ENCODE assay signal across 2 cellular contexts in the genomic region with DNA sequence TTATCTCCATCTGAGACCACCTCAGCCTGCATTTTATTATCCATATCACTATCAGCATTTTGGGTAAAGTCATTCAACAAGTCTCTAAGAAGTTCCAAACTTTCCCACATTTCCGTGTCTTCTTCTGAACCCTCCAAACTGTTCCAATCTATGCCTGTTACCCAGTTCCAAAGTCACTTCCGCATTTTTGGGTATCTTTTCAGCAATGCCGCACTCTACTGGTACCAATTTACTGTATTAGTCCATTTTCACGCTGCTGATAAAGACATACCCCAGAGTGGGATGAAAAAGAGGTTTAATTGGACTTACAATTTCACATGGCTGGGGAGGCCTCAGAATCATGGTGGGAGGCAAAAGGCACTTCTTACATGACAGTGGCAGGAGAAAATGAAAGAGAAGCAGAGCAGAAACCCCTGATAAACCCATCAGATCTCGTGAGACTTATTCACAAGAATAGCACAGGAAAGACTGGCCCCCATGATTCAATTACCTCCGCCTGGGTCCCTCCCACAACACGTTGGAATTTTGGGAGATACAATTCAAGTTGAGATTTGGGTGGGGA.
A peak's percentile ranks its signal among the peaks of the same experiment; 100 is the strongest.
TF ChIP-seq lines count a peak whose summit lies in the region.

No MANE protein-coding gene starts in this region.

TF ChIP-seq in GM12891, 5 proteins besides CTCF, POLR2A, EP300 and RAD21:
- peak; percentile 54; the same call in 1 of the 2 replicates for TF ChIP-seq TAF1 (IDR thresholded peaks at IDR 0.05; ENCODE audit: low read depth, low read length)
- TF ChIP-seq POLR2AphosphoS5 (IDR thresholded peaks at IDR 0.05; ENCODE audit: low read depth, low read length), result peak; percentile 74
- TF ChIP-seq SPI1 (IDR thresholded peaks at IDR 0.05; ENCODE audit: low read depth, low read length), result peak; percentile 78

TF ChIP-seq in K562, 482 proteins besides CTCF, POLR2A, EP300 and RAD21:
- TF ChIP-seq ELF1 (tag; IDR thresholded peaks at IDR 0.05) (peak; percentile 31; the same call in 1 of the 2 replicates), SPI1 (IDR thresholded peaks at IDR 0.05; ENCODE audit: borderline replicate concordance, low read depth, low read length) (peak; percentile 88)
